13 cellular contexts compared by ENCODE assay signal in the genomic region with DNA sequence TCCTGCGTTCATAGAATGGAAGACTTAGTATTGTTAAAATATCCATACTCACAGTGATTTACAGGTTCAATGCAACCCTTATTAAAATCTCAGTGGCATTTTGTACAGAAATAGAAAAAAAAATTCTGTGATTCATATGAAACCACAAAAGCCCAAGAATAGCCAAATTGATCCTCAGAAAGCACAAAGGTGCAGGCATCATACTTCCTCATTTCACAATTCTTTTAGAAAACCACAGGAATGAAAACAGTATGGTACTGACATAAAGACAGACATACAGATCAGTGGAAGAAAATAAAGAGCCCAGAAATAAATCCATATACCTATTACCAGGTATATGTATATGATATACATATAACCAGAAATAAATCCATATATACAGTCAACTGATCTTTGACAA.
DNase-seq lines count a peak whose midpoint lies in the region; ATAC-seq and TF ChIP-seq lines count a peak whose summit lies in the region.
"Had no signal": no experiment of that assay in that cellular context is flagged by ENCODE, and none has a peak within 500 bp of the region (broad histone marks: within the 10 kb centered on the region; RNA-seq: fewer than 3 reads in every experiment).

No MANE protein-coding gene starts in this region.

- peak; percentile 20 for DNase-seq in HFFc6
- peak; percentile 0 for DNase-seq in OCI-M1 (lab: John Stamatoyannopoulos, UW)
- peak; percentile 86 for DNase-seq in choroid plexus epithelial cell (ENCODE audit: low read depth)
- DNase-seq in skeletal muscle cell (ENCODE audit: low read depth): peak; percentile 67
- DNase-seq in psoas muscle: no peak
- DNase-seq in thyroid gland: no peak
- DNase-seq: activated naive CD4-positive, alpha-beta T cell treated with Interleukin-2 at 50 U/mL for 16 hours; left cardiac atrium; naive thymus-derived CD8-positive, alpha-beta T cell; testis had no signal

- TF ChIP-seq POLR2A in thyroid gland (IDR thresholded peaks at IDR 0.05): no peak

- no peak for ATAC-seq in psoas muscle
- no peak for ATAC-seq in GM19455 (IDR thresholded peaks at IDR 0.05; ENCODE audit: unreplicated experiment)
- ATAC-seq: left cardiac atrium; naive thymus-derived CD8-positive, alpha-beta T cell had no signal

- H3K27me3 ChIP-seq in psoas muscle (ENCODE audit: insufficient read depth in 3 of 3, low read length in 2 of 3) (no peaks in the 10 kb centered on the region), thyroid gland (no peaks in the 10 kb centered on the region)
- H3K27me3 ChIP-seq: testis had no signal

- H3K4me3 ChIP-seq in choroid plexus epithelial cell (ENCODE audit: low read depth, low read length): no peak overlapping the region
- H3K4me3 ChIP-seq in skeletal muscle cell (ENCODE audit: low read depth, low read length): no peak overlapping the region
- H3K4me3 ChIP-seq in psoas muscle: no peak overlapping the region
- no peak overlapping the region for H3K4me3 ChIP-seq in thyroid gland (replicated peaks in 1 of 3)
- H3K4me3 ChIP-seq: skin epidermis, testis had no signal

- no peak overlapping the region for H3K4me3 Mint-ChIP-seq in HFFc6
- H3K4me3 Mint-ChIP-seq: dendritic cell treated with granulocyte-macrophage colony-stimulating factor and Interleukin-4, amounts not matched to agents 40 ng/mL and 50 ng/mL, for 4 days; naive thymus-derived CD8-positive, alpha-beta T cell had no signal

- 81 to 89% (median 85%) methylated on average over 1 of the region's 1 CpG for WGBS in psoas muscle, 3 donors
- 89 to 95% methylated on average over 1 of the region's 1 CpG for WGBS in thyroid gland, 2 donors

- H3K9me3 ChIP-seq in psoas muscle (peaks cover 5% of the 10 kb centered on the region), thyroid gland (no peaks in the 10 kb centered on the region)
- H3K9me3 ChIP-seq: testis had no signal

- peaks cover 23% of the 10 kb centered on the region for H3K4me1 Mint-ChIP-seq in HFFc6 (ENCODE audit: low read depth)
- H3K4me1 Mint-ChIP-seq: naive thymus-derived CD8-positive, alpha-beta T cell had no signal

- H3K4me1 ChIP-seq in psoas muscle (no peaks in the 10 kb centered on the region), thyroid gland (no peaks in the 10 kb centered on the region)
- H3K4me1 ChIP-seq: testis had no signal

- no peak overlapping the region for H3K27ac Mint-ChIP-seq in HFFc6
- H3K27ac Mint-ChIP-seq: dendritic cell treated with granulocyte-macrophage colony-stimulating factor and Interleukin-4, amounts not matched to agents 40 ng/mL and 50 ng/mL, for 4 days; naive thymus-derived CD8-positive, alpha-beta T cell had no signal

- peaks cover 11% of the 10 kb centered on the region; the same call in 1 of the 2 replicates for H3K27me3 Mint-ChIP-seq in HFFc6 (ENCODE audit: insufficient read depth)

- H3K27ac ChIP-seq in psoas muscle (no peak overlapping the region), thyroid gland (no peak overlapping the region)
- H3K27ac ChIP-seq: skin epidermis, testis had no signal

- intact Hi-C loops in psoas muscle (cut with DNase I): no loop called here
- intact Hi-C loops in thyroid gland (cut with DNase I): no loop called here

- H3K36me3 ChIP-seq in psoas muscle (ENCODE audit: insufficient read depth in 1 of 2, low read depth in 1 of 2) (no peaks in the 10 kb centered on the region), thyroid gland (no peaks in the 10 kb centered on the region)

- H3K36me3 Mint-ChIP-seq in HFFc6 (ENCODE audit: low read depth): no peaks in the 10 kb centered on the region

- no peak for TF ChIP-seq CTCF in HFFc6 (IDR thresholded peaks at IDR 0.05)
- no peak for TF ChIP-seq CTCF in choroid plexus epithelial cell (conservative IDR thresholded peaks at IDR 0.05; ENCODE audit: low read depth, low read length)
- no peak for TF ChIP-seq CTCF in psoas muscle (IDR thresholded peaks at IDR 0.05)
- TF ChIP-seq CTCF in thyroid gland (IDR thresholded peaks at IDR 0.05): no peak

- H3K9me3 Mint-ChIP-seq in HFFc6: peaks cover 9% of the 10 kb centered on the region

Comparison
In these comparisons a context has a peak if more than half of its experiments do, and no peak if none do; other contexts are left out.
1. DNase-seq: peak in HFFc6 (single experiment), OCI-M1 (single experiment), choroid plexus epithelial cell (single experiment) and skeletal muscle cell (single experiment); none in psoas muscle (0 of 2) and thyroid gland (0 of 2).